Comparison of ENCODE assay signal across 8 cellular contexts in the genomic region with DNA sequence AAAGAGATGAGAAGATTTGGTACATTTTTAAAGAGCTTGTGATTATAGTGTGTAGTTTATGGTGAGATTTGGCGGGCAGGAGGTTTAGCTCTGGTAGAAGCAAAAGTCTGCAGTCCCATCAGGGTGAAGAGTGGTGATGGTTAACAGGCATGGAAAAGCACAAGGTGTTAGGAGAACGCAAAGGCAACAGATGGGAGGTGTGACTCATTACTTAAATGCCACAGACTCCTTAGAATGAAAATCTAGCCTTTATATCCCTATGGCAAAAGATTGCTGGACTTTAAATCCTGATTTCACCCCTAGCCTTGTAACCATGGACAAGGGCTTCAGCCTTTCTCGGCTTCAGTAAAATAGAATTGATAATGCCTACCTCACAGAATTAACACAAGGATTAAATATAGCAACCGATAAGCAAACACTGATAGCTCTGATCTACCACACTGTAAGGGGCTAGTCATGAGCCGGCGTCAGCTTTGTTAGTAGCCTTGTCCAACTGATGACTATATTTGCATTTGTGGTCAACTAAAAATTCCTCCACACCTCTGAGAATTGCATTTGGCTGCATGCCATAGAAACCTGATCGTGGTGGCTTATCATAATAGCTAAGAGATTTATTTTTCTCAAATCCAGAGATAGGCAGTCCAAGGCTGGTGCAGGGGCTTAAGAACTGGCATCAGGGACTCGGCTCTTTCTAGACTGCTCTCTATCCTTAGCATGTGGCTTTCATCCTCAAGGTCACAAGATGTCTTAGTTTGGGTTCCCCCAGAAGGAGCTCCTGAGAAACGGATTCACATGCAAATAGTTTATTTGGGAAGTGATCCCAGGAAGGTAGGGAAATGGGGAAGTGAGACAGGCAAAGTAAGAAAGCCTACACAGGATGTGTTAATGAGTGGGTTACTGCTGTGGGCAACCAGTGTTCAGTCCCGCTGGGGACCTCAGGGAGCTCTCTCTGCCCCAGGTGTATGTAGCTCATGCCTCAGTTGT.
DNase-seq lines count a peak whose midpoint lies in the region; ATAC-seq and TF ChIP-seq lines count a peak whose summit lies in the region.

No MANE protein-coding gene starts in this region.

- H3K9ac ChIP-seq in BLaER1 = no peak overlapping the region

- no peak overlapping the region for H3K4me3 Mint-ChIP-seq in stimulated activated naive B cell treated with anti-CD40 and anti-IgM and Interleukin-4, amounts not matched to agents 10 μg/mL and 1 μg/mL and 100 μg/mL, for 72 hours

- peaks cover 18% of the 10 kb centered on the region; the same call in 1 of the 2 replicates for H4K20me1 ChIP-seq in BLaER1

- no peaks in the 10 kb centered on the region for H3K27me3 ChIP-seq in BLaER1

- H3K27ac ChIP-seq in BLaER1 = no peak overlapping the region
- H3K27ac ChIP-seq in VCaP = peak overlapping the region; percentile 59

- H3K4me2 ChIP-seq in BLaER1 = peak overlapping the region; percentile 55

- peaks cover 32% of the 10 kb centered on the region for H3K4me1 ChIP-seq in BLaER1

- ATAC-seq in GM19035 (IDR thresholded peaks at IDR 0.05; ENCODE audit: unreplicated experiment) (peak; percentile 73), HG03159 (IDR thresholded peaks at IDR 0.05; ENCODE audit: unreplicated experiment) (peak; percentile 62)
- peak; percentile 58 to 63 for ATAC-seq in stimulated activated naive B cell treated with anti-CD40 and anti-IgM and Interleukin-4, amounts not matched to agents 10 μg/mL and 1 μg/mL and 100 μg/mL, for 72 hours (replicated peaks)

- H3K27ac Mint-ChIP-seq in stimulated activated naive B cell treated with anti-CD40 and anti-IgM and Interleukin-4, amounts not matched to agents 10 μg/mL and 1 μg/mL and 100 μg/mL, for 72 hours = no peak overlapping the region

- no peaks in the 10 kb centered on the region for H3K27me3 Mint-ChIP-seq in stimulated activated naive B cell treated with anti-CD40 and anti-IgM and Interleukin-4, amounts not matched to agents 10 μg/mL and 1 μg/mL and 100 μg/mL, for 72 hours

- no peak for DNase-seq in stimulated activated naive B cell treated with anti-CD40 and anti-IgM and Interleukin-4, amounts not matched to agents 10 μg/mL and 1 μg/mL and 100 μg/mL, for 72 hours
- DNase-seq in NCI-H2107 treated with DMSO at 0.1 percent for 48 hours (lab: John Stamatoyannopoulos, UW; ENCODE audit: unreplicated experiment) = no peak
- DNase-seq in stimulated activated CD4-positive, alpha-beta T cell treated with anti-CD3 and anti-CD28 coated beads, Interleukin-12 subunit alpha, Interleukin-12 subunit beta, amount 100 ng/mL, for 4 hours = no peak
- DNase-seq in NCI-H1092 (lab: John Stamatoyannopoulos, UW) = no peak

- no peaks in the 10 kb centered on the region for H3K9me3 ChIP-seq in BLaER1

- H3K9me3 Mint-ChIP-seq in stimulated activated naive B cell treated with anti-CD40 and anti-IgM and Interleukin-4, amounts not matched to agents 10 μg/mL and 1 μg/mL and 100 μg/mL, for 72 hours = no peaks in the 10 kb centered on the region

- H3K4me1 Mint-ChIP-seq in stimulated activated naive B cell treated with anti-CD40 and anti-IgM and Interleukin-4, amounts not matched to agents 10 μg/mL and 1 μg/mL and 100 μg/mL, for 72 hours = peaks cover 20 to 25% of the 10 kb centered on the region in 2 donors

- H3K36me3 Mint-ChIP-seq in stimulated activated naive B cell treated with anti-CD40 and anti-IgM and Interleukin-4, amounts not matched to agents 10 μg/mL and 1 μg/mL and 100 μg/mL, for 72 hours = peaks cover 12 to 42% of the 10 kb centered on the region in 2 donors

- peaks cover 6% of the 10 kb centered on the region for H3K36me3 ChIP-seq in BLaER1

- H3K4me3 ChIP-seq in BLaER1 = no peak overlapping the region

- no peak for TF ChIP-seq CTCF in VCaP (conservative IDR thresholded peaks at IDR 0.05)
